9 cellular contexts compared by ENCODE assay signal in the genomic region with DNA sequence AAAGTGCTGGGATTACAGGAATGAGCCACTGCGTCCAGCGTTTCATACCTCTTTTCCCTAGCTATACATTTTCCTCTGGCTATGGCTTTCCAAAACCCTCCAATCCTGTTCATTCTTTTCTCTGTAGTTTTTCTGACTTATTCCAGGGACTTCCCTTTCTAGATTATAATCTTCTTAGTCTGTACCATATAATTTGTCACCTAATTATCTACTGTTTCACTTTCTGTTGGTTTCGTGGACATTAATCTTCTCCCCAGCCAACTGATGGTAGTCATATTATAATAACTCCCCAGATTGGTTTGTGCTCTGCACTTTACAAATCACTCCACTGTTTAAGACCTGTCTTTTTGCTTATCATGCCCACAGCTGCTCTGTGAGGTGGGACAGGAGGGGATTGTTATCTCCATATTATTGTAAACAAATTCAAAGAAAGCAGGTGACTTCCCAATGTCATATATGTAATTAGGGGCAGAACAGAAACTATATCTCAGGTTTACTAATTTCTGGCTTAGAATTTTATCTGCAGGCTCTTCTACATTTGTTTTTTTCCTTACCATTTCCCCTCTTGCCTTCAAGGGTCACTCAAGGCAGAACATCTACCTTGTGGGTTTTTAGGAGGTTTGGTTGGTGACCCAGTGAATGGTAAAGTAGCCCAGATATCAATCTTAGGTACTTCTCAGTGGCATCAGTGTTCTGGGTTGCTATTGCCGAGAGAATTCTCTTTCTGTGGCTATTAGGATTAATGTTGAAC. TPM values are rescaled to one million over a fixed set of nuclear protein-coding genes. Genes with fewer than 3 reads are reported as not detected.
DNase-seq lines count a peak whose midpoint lies in the region; ATAC-seq, FAIRE-seq and TF ChIP-seq lines count a peak whose summit lies in the region.
"Had no signal": no experiment of that assay in that cellular context is flagged by ENCODE, and none has a peak within 500 bp of the region (broad histone marks: within the 10 kb centered on the region; RNA-seq: fewer than 3 reads in every experiment).

No MANE protein-coding gene starts in this region.

- peak; percentile 41 for ATAC-seq in GM21447 (IDR thresholded peaks at IDR 0.05; ENCODE audit: unreplicated experiment)
- no peak for ATAC-seq in lower lobe of right lung

- peak overlapping the region; percentile 32 for H3K27ac ChIP-seq in lower lobe of right lung

- no peak for TF ChIP-seq POLR2A in H54 (IDR thresholded peaks at IDR 0.05; ENCODE audit: low read depth, low read length)

- no peaks in the 10 kb centered on the region for H3K36me3 ChIP-seq in lower lobe of right lung

- peaks cover 30% of the 10 kb centered on the region for H3K4me1 ChIP-seq in lower lobe of right lung

- POLR2A ChIA-PET in GM10248 (lab: Yijun Ruan, JAX): no interaction called here

- DNase-seq in GM10248 (ENCODE audit: extremely low spot score) (peak; percentile 34), NCI-H2227 (lab: John Stamatoyannopoulos, UW; ENCODE audit: unreplicated experiment) (peak; percentile 58), lower lobe of right lung (no peak), kidney tubule cell (ENCODE audit: low spot score) (no peak), anterior cingulate cortex (lab: John Stamatoyannopoulos, UW) (no peak), H54 (ENCODE audit: insufficient read length, low spot score) (no peak)
- no peak for DNase-seq in activated effector memory CD4-positive, alpha-beta T cell treated with Interleukin-2 at 50 U/mL for 16 hours

- no peak for TF ChIP-seq CTCF in GM10248 (IDR thresholded peaks at IDR 0.05; ENCODE audit: control extremely low read depth, extremely low read depth, low read depth, missing control alignments)
- TF ChIP-seq CTCF in lower lobe of right lung (IDR thresholded peaks at IDR 0.05): no peak

- H3K9me3 ChIP-seq in lower lobe of right lung: no peaks in the 10 kb centered on the region

- CTCF ChIA-PET in GM10248 (lab: Yijun Ruan, JAX): interaction anchor here (1.1 to 21.2 kb wide), 8 partner anchors 8 to 194 kb away, joined by 3 to 422 read pairs (median 8); partner anchors contain the start of gene STIM1

- H3K4me3 ChIP-seq in lower lobe of right lung: no peak overlapping the region

- no peaks in the 10 kb centered on the region for H3K27me3 ChIP-seq in lower lobe of right lung (ENCODE audit: low read depth)

- intact Hi-C loops in lower lobe of right lung (cut with DNase I): no loop called here

- FAIRE-seq in H54 (lab: Jason Lieb, UNC): no peak
- FAIRE-seq: islet of Langerhans had no signal

RNA-seq across cellular contexts. Expression of gene STIM1, which starts 23.9 kb away (rescaled TPM):
- total RNA-seq in lower lobe of right lung: 59.5 TPM

RNA-seq across cellular contexts. Expression of gene RHOG, which starts 38.6 kb away (rescaled TPM):
- total RNA-seq in lower lobe of right lung: 86.5 TPM

Comparison
In these comparisons a context has a peak if more than half of its experiments do, and no peak if none do; other contexts are left out.
1. DNase-seq: peak in GM10248 (single experiment) and NCI-H2227 (single experiment); none in lower lobe of right lung (single experiment), kidney tubule cell (single experiment), activated effector memory CD4-positive, alpha-beta T cell treated with Interleukin-2 at 50 U/mL for 16 hours (single experiment), anterior cingulate cortex (0 of 58) and H54 (single experiment).